ENCODE assay signal across 8 cellular contexts in the genomic region with DNA sequence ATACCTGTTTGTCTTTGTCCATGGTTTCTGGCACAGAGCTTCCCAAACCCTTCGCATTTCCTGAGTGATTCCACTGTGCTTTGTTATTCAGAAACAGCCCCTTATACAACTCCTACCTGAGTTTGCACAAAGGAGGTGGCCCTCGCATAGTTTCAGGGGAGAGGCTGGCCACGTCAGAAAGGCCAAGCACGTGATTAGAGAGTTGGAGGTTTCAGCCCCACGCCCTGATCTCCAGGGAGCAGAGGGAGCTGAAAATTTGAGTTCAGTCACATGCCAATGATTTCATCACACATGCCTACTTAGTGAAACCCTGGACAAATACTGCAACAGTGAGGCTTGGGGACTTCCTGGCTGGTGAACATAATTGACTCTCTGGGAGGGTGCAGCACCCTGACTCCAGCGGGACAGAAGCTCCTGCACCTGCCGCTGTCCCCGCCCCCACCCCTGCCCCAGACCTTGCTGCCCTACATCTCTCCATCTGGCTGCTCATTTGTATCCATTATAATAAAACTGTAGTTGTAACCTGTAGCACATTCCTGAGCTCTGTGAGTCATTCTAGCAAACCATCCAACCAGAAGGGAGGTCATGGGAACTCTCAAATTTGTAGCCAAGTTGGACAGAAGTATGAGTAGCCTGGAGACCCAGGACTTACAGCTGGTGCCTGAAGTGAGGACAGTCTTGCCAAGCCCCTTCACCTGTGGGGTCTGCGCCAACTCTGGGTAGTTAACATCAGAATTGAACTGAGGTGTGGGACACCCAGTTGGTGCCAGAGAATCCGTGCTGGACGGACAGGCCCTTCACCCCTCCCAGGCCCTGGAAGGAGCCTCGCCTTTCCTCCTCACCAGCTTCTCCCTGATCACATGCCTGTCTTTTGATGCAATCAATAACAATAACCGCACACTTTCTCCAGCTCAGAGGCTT.
DNase-seq lines count a peak whose midpoint lies in the region; TF ChIP-seq lines count a peak whose summit lies in the region.

No MANE protein-coding gene starts in this region.

- peak overlapping the region; percentile 30 for H3K9ac ChIP-seq in mucosa of stomach (ENCODE audit: low read length)

- no peak for TF ChIP-seq CTCF in glutamatergic neuron (IDR thresholded peaks at IDR 0.05; ENCODE audit: partially characterized antibody, unreplicated experiment)

- DNase-seq in COLO668 (lab: John Stamatoyannopoulos, UW; ENCODE audit: unreplicated experiment) (peak; percentile 79), NCI-H510A (lab: John Stamatoyannopoulos, UW) (peak; percentile 23), dermis microvascular lymphatic vessel endothelial cell (ENCODE audit: low read depth in 2 of 2) (peak; percentile 18 to 29), glutamatergic neuron (no peak), anterior cingulate cortex (lab: John Stamatoyannopoulos, UW) (no peak), NCI-H1417 (lab: John Stamatoyannopoulos, UW) (no peak)
- DNase-seq in activated T-cell treated with anti-CD3 and anti-CD28 coated beads, Interleukin-2, amount 50 U/mL, for 48 hours, result no peak

- H3K4me1 Mint-ChIP-seq in glutamatergic neuron (ENCODE audit: low read depth, unreplicated experiment), result peaks cover 19% of the 10 kb centered on the region

- H3K4me3 Mint-ChIP-seq in glutamatergic neuron (ENCODE audit: unreplicated experiment), result no peak overlapping the region

- H3K36me3 ChIP-seq in mucosa of stomach (ENCODE audit: control insufficient read depth, insufficient read depth, low read length), result no peaks in the 10 kb centered on the region

- H3K9me3 Mint-ChIP-seq in glutamatergic neuron (ENCODE audit: unreplicated experiment), result peaks cover 6% of the 10 kb centered on the region

- H3K9me3 ChIP-seq in mucosa of stomach (ENCODE audit: control insufficient read depth, low read length), result no peaks in the 10 kb centered on the region

- H3K27ac Mint-ChIP-seq in glutamatergic neuron (ENCODE audit: unreplicated experiment), result no peak overlapping the region

- H3K27me3 ChIP-seq in mucosa of stomach (ENCODE audit: control insufficient read depth, insufficient read depth, low read length), result no peaks in the 10 kb centered on the region

- no peaks in the 10 kb centered on the region for H3K36me3 Mint-ChIP-seq in glutamatergic neuron (ENCODE audit: unreplicated experiment)

- peak overlapping the region; percentile 26 for H3K4me3 ChIP-seq in mucosa of stomach (ENCODE audit: low read length)

- H3K4me1 ChIP-seq in mucosa of stomach (ENCODE audit: control insufficient read depth, insufficient read depth, low read length), result peaks cover 26% of the 10 kb centered on the region

- H3K27me3 Mint-ChIP-seq in glutamatergic neuron (ENCODE audit: unreplicated experiment), result peaks cover 2% of the 10 kb centered on the region

Comparison
In these comparisons a context has a peak if more than half of its experiments do, and no peak if none do; other contexts are left out.
1. DNase-seq: peak in COLO668 (single experiment), NCI-H510A (single experiment) and dermis microvascular lymphatic vessel endothelial cell (2 of 2); none in glutamatergic neuron (single experiment), activated T-cell treated with anti-CD3 and anti-CD28 coated beads, Interleukin-2, amount 50 U/mL, for 48 hours (0 of 2), anterior cingulate cortex (0 of 58) and NCI-H1417 (0 of 3).